Comparison of ENCODE assay signal across 1 cellular context in the genomic region with DNA sequence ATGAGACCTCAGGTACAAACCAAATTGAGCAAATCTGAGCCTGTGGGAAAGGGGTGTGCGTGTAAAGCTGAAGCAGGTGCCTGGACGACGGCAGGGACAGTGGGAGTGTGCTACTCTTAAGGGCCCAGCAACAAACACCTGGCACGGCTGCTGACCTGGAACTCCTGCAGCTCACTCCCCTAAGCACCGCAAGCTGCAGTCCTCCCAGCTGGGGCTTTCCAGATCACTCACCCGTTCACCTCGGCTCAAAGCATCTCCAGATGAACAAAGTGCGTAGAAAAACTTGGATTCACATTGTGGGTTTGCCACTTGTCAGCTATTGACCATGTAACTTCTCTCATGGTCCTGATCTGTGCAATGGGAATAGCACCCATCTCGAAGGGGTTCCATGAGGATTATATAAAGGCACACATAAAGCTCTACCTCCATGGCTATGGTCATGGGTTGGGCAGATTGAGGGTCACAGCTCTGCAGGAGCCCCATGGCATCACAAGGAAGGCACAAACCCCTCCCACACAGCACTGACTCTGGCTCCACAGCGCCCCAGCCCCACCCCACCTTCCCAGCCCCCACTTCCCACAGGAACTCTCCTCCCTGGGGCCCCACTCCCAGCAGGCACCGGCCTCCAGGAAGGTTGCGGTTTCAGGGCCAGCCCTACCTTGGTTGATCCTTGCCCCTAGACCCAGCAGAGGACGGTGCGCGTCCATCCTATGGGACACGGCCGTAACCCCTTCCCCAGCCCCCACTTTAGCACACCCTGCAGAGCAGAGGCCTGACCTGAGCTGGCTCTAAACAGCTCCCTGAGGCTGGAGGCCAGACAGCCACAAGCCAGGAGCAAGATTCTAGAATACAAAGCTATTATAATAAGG.
TF ChIP-seq lines count a peak whose summit lies in the region.

No MANE protein-coding gene starts in this region.

TF ChIP-seq in HepG2, 621 proteins besides CTCF, POLR2A, EP300 and RAD21 (continued from another document and continues in another):
- TF ChIP-seq, protein P1, sequence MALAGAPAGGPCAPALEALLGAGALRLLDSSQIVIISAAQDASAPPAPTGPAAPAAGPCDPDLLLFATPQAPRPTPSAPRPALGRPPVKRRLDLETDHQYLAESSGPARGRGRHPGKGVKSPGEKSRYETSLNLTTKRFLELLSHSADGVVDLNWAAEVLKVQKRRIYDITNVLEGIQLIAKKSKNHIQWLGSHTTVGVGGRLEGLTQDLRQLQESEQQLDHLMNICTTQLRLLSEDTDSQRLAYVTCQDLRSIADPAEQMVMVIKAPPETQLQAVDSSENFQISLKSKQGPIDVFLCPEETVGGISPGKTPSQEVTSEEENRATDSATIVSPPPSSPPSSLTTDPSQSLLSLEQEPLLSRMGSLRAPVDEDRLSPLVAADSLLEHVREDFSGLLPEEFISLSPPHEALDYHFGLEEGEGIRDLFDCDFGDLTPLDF (CRISPR knock-in tag; IDR thresholded peaks at IDR 0.05): no peak
- TF ChIP-seq, protein P2, sequence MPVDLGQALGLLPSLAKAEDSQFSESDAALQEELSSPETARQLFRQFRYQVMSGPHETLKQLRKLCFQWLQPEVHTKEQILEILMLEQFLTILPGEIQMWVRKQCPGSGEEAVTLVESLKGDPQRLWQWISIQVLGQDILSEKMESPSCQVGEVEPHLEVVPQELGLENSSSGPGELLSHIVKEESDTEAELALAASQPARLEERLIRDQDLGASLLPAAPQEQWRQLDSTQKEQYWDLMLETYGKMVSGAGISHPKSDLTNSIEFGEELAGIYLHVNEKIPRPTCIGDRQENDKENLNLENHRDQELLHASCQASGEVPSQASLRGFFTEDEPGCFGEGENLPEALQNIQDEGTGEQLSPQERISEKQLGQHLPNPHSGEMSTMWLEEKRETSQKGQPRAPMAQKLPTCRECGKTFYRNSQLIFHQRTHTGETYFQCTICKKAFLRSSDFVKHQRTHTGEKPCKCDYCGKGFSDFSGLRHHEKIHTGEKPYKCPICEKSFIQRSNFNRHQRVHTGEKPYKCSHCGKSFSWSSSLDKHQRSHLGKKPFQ (CRISPR knock-in tag; IDR thresholded peaks at IDR 0.05; ENCODE audit: insufficient replicate concordance): no peak
- TF ChIP-seq, protein P3, sequence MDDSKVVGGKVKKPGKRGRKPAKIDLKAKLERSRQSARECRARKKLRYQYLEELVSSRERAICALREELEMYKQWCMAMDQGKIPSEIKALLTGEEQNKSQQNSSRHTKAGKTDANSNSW (CRISPR knock-in tag; IDR thresholded peaks at IDR 0.05; ENCODE audit: borderline replicate concordance): no peak
- no peak for TF ChIP-seq ZNF274 (CRISPR knock-in tag; IDR thresholded peaks at IDR 0.05)
- TF ChIP-seq, protein P4, sequence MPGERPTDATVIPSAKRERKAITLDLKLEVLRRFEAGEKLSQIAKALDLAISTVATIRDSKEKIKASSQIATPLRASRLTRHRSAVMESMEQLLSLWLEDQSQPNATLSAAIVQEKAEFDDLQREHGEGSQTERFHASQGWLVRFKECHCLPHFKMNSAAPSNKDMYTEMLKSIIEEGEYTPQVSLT (CRISPR knock-in tag; IDR thresholded peaks at IDR 0.05; ENCODE audit: borderline replicate concordance, low read depth): no peak
- TF ChIP-seq ZFX (CRISPR knock-in tag; IDR thresholded peaks at IDR 0.05; ENCODE audit: low read depth): peak; percentile 72
- TF ChIP-seq MYC (CRISPR knock-in tag; IDR thresholded peaks at IDR 0.05; ENCODE audit: borderline replicate concordance): peak; percentile 34; the same call in 1 of the 2 replicates
- no peak for TF ChIP-seq ZNF234 (CRISPR knock-in tag; conservative IDR thresholded peaks at IDR 0.05)
- TF ChIP-seq ZNF333 (CRISPR knock-in tag; IDR thresholded peaks at IDR 0.05; ENCODE audit: borderline replicate concordance): no peak
- no peak for TF ChIP-seq GTF2F1 (IDR thresholded peaks at IDR 0.05; ENCODE audit: low read length)
- no peak; the same call in 1 of the 2 replicates for TF ChIP-seq TBX2 (CRISPR knock-in tag; IDR thresholded peaks at IDR 0.05; ENCODE audit: borderline replicate concordance)
- TF ChIP-seq PHF20 (CRISPR knock-in tag; IDR thresholded peaks at IDR 0.05): no peak
- TF ChIP-seq, protein P5, sequence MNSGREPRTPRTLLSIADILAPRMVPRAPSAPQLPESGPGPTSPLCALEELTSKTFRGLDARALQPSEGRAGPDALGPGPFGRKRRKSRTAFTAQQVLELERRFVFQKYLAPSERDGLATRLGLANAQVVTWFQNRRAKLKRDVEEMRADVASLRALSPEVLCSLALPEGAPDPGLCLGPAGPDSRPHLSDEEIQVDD (CRISPR knock-in tag; IDR thresholded peaks at IDR 0.05; ENCODE audit: borderline replicate concordance): no peak
- TF ChIP-seq, protein P6, sequence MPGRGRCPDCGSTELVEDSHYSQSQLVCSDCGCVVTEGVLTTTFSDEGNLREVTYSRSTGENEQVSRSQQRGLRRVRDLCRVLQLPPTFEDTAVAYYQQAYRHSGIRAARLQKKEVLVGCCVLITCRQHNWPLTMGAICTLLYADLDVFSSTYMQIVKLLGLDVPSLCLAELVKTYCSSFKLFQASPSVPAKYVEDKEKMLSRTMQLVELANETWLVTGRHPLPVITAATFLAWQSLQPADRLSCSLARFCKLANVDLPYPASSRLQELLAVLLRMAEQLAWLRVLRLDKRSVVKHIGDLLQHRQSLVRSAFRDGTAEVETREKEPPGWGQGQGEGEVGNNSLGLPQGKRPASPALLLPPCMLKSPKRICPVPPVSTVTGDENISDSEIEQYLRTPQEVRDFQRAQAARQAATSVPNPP (CRISPR knock-in tag; IDR thresholded peaks at IDR 0.05): no peak
- TF ChIP-seq ZNF552 (CRISPR knock-in tag; IDR thresholded peaks at IDR 0.05; ENCODE audit: borderline replicate concordance): no peak
- TF ChIP-seq TAF1 (CRISPR knock-in tag; IDR thresholded peaks at IDR 0.05): no peak
- no peak for TF ChIP-seq ZNF652 (CRISPR knock-in tag; IDR thresholded peaks at IDR 0.05; ENCODE audit: borderline replicate concordance, low read depth)
- no peak for TF ChIP-seq CEBPG (CRISPR knock-in tag; IDR thresholded peaks at IDR 0.05)
- no peak for TF ChIP-seq KMT2B (CRISPR knock-in tag; IDR thresholded peaks at IDR 0.05)
- TF ChIP-seq SRSF4 (IDR thresholded peaks at IDR 0.05; ENCODE audit: low read depth, low read length, poor library complexity, severe bottlenecking): no peak
- TF ChIP-seq ZNF430 (CRISPR knock-in tag; IDR thresholded peaks at IDR 0.05): no peak
- TF ChIP-seq, protein P7, sequence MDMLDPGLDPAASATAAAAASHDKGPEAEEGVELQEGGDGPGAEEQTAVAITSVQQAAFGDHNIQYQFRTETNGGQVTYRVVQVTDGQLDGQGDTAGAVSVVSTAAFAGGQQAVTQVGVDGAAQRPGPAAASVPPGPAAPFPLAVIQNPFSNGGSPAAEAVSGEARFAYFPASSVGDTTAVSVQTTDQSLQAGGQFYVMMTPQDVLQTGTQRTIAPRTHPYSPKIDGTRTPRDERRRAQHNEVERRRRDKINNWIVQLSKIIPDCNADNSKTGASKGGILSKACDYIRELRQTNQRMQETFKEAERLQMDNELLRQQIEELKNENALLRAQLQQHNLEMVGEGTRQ (IDR thresholded peaks at IDR 0.05; ENCODE audit: low read depth, low read length): no peak
- TF ChIP-seq, protein P7 (CRISPR knock-in tag; IDR thresholded peaks at IDR 0.05; ENCODE audit: borderline replicate concordance): no peak
- no peak for TF ChIP-seq ZNF776 (CRISPR knock-in tag; IDR thresholded peaks at IDR 0.05)
- TF ChIP-seq ZFP82 (CRISPR knock-in tag; IDR thresholded peaks at IDR 0.05; ENCODE audit: borderline replicate concordance): no peak
- TF ChIP-seq ZNF12 (CRISPR knock-in tag; IDR thresholded peaks at IDR 0.05): no peak
- no peak for TF ChIP-seq ZBTB1 (CRISPR knock-in tag; IDR thresholded peaks at IDR 0.05; ENCODE audit: borderline replicate concordance)
- no peak for TF ChIP-seq FOXA1 (IDR thresholded peaks at IDR 0.05)
- 0 out of 2 replicates have a peak, but pooled peaks have one; percentile 19 for TF ChIP-seq FOXA1 (CRISPR knock-in tag; IDR thresholded peaks at IDR 0.05)
- TF ChIP-seq EED (CRISPR knock-in tag; IDR thresholded peaks at IDR 0.05): no peak
- TF ChIP-seq ZNF569 (CRISPR knock-in tag; IDR thresholded peaks at IDR 0.05; ENCODE audit: borderline replicate concordance): no peak
- TF ChIP-seq NR2C2 (CRISPR knock-in tag; IDR thresholded peaks at IDR 0.05; ENCODE audit: borderline replicate concordance): no peak
- no peak for TF ChIP-seq SNRNP70 (IDR thresholded peaks at IDR 0.05; ENCODE audit: low read depth, low read length)
- no peak for TF ChIP-seq SOX13 (IDR thresholded peaks at IDR 0.05)
- TF ChIP-seq SOX13 (CRISPR knock-in tag; conservative IDR thresholded peaks at IDR 0.05 in 1 of 2, IDR thresholded peaks at IDR 0.05 in 1 of 2): peak in 1 of 2 experiments; percentile 36; a peak in 1 of 4 replicates
- no peak for TF ChIP-seq HNF4G (IDR thresholded peaks at IDR 0.05; ENCODE audit: borderline replicate concordance, low read depth, low read length)
- no peak for TF ChIP-seq HNF4G (CRISPR knock-in tag; IDR thresholded peaks at IDR 0.05; ENCODE audit: borderline replicate concordance, low read depth)
- TF ChIP-seq TRIM24 (CRISPR knock-in tag; IDR thresholded peaks at IDR 0.05): no peak
- no peak for TF ChIP-seq ZFP90 (CRISPR knock-in tag; IDR thresholded peaks at IDR 0.05; ENCODE audit: borderline replicate concordance)
- no peak for TF ChIP-seq HOXA7 (CRISPR knock-in tag; IDR thresholded peaks at IDR 0.05)
- TF ChIP-seq NR2F6 (IDR thresholded peaks at IDR 0.05): no peak
- TF ChIP-seq NR2F6 (CRISPR knock-in tag; IDR thresholded peaks at IDR 0.05): peak; percentile 67; the same call in 1 of the 2 replicates
- no peak for TF ChIP-seq ZNF589 (CRISPR knock-in tag; conservative IDR thresholded peaks at IDR 0.05)
- TF ChIP-seq IKZF1 (IDR thresholded peaks at IDR 0.05): no peak
- TF ChIP-seq, protein P8, sequence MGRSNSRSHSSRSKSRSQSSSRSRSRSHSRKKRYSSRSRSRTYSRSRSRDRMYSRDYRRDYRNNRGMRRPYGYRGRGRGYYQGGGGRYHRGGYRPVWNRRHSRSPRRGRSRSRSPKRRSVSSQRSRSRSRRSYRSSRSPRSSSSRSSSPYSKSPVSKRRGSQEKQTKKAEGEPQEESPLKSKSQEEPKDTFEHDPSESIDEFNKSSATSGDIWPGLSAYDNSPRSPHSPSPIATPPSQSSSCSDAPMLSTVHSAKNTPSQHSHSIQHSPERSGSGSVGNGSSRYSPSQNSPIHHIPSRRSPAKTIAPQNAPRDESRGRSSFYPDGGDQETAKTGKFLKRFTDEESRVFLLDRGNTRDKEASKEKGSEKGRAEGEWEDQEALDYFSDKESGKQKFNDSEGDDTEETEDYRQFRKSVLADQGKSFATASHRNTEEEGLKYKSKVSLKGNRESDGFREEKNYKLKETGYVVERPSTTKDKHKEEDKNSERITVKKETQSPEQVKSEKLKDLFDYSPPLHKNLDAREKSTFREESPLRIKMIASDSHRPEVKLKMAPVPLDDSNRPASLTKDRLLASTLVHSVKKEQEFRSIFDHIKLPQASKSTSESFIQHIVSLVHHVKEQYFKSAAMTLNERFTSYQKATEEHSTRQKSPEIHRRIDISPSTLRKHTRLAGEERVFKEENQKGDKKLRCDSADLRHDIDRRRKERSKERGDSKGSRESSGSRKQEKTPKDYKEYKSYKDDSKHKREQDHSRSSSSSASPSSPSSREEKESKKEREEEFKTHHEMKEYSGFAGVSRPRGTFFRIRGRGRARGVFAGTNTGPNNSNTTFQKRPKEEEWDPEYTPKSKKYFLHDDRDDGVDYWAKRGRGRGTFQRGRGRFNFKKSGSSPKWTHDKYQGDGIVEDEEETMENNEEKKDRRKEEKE (IDR thresholded peaks at IDR 0.05): no peak
- TF ChIP-seq, protein P9, sequence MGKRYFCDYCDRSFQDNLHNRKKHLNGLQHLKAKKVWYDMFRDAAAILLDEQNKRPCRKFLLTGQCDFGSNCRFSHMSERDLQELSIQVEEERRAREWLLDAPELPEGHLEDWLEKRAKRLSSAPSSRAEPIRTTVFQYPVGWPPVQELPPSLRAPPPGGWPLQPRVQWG (CRISPR knock-in tag; IDR thresholded peaks at IDR 0.05; ENCODE audit: borderline replicate concordance, low read depth): no peak
- TF ChIP-seq ZNF33A (CRISPR knock-in tag; IDR thresholded peaks at IDR 0.05; ENCODE audit: borderline replicate concordance): no peak
- TF ChIP-seq, protein P10, sequence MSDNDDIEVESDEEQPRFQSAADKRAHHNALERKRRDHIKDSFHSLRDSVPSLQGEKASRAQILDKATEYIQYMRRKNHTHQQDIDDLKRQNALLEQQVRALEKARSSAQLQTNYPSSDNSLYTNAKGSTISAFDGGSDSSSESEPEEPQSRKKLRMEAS (IDR thresholded peaks at IDR 0.05): no peak
- TF ChIP-seq, protein P11, sequence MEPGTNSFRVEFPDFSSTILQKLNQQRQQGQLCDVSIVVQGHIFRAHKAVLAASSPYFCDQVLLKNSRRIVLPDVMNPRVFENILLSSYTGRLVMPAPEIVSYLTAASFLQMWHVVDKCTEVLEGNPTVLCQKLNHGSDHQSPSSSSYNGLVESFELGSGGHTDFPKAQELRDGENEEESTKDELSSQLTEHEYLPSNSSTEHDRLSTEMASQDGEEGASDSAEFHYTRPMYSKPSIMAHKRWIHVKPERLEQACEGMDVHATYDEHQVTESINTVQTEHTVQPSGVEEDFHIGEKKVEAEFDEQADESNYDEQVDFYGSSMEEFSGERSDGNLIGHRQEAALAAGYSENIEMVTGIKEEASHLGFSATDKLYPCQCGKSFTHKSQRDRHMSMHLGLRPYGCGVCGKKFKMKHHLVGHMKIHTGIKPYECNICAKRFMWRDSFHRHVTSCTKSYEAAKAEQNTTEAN (CRISPR knock-in tag; conservative IDR thresholded peaks at IDR 0.05): no peak
- TF ChIP-seq, protein P12, sequence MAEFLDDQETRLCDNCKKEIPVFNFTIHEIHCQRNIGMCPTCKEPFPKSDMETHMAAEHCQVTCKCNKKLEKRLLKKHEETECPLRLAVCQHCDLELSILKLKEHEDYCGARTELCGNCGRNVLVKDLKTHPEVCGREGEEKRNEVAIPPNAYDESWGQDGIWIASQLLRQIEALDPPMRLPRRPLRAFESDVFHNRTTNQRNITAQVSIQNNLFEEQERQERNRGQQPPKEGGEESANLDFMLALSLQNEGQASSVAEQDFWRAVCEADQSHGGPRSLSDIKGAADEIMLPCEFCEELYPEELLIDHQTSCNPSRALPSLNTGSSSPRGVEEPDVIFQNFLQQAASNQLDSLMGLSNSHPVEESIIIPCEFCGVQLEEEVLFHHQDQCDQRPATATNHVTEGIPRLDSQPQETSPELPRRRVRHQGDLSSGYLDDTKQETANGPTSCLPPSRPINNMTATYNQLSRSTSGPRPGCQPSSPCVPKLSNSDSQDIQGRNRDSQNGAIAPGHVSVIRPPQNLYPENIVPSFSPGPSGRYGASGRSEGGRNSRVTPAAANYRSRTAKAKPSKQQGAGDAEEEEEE (CRISPR knock-in tag; IDR thresholded peaks at IDR 0.05; ENCODE audit: borderline replicate concordance): no peak
- no peak for TF ChIP-seq AGO2 (optimal IDR thresholded peaks at IDR 0.05; ENCODE audit: low read depth, low read length)
